ENCODE assay signal across 19 cellular contexts in genomic region chr10:106816318-106817085, GRCh38.
DNase-seq lines count a peak whose midpoint lies in the region; ATAC-seq, FAIRE-seq and TF ChIP-seq lines count a peak whose summit lies in the region.
"Had no signal": no experiment of that assay in that cellular context is flagged by ENCODE, and none has a peak within 500 bp of the region (broad histone marks: within the 10 kb centered on the region; RNA-seq: fewer than 3 reads in every experiment).

No MANE protein-coding gene starts in this region.

- H4K20me1 ChIP-seq in BLaER1, result no peaks in the 10 kb centered on the region

- H3K9ac ChIP-seq in BLaER1, result no peak overlapping the region

- peak overlapping the region; percentile 58 to 70 for H3K27ac Mint-ChIP-seq in natural killer cell treated with Interleukin-12 subunit alpha and Interleukin-12 subunit beta and Interleukin-15 and Interleukin-18, amount 100 ng/mL, for 72 hours

- H3K27me3 ChIP-seq in BLaER1 (no peaks in the 10 kb centered on the region), ectodermal cell (ENCODE audit: control insufficient read depth, insufficient read depth, low read length, poor library complexity, severe bottlenecking) (no peaks in the 10 kb centered on the region), small intestine (ENCODE audit: control insufficient read depth in 2 of 2, insufficient read depth in 2 of 2, low read length in 2 of 2) (no peaks in the 10 kb centered on the region), pancreas (no peaks in the 10 kb centered on the region)
- H3K27me3 ChIP-seq: Peyer's patch had no signal

- H3K4me3 ChIP-seq in BLaER1, result no peak overlapping the region
- no peak overlapping the region for H3K4me3 ChIP-seq in ectodermal cell (ENCODE audit: insufficient read depth, low read depth, low read length)
- no peak overlapping the region for H3K4me3 ChIP-seq in small intestine (ENCODE audit: low read depth in 1 of 2, low read length in 2 of 2)
- no peak overlapping the region for H3K4me3 ChIP-seq in pancreas
- H3K4me3 ChIP-seq: Peyer's patch had no signal

- H3K9me3 Mint-ChIP-seq in natural killer cell treated with Interleukin-12 subunit alpha and Interleukin-12 subunit beta and Interleukin-15 and Interleukin-18, amount 100 ng/mL, for 72 hours, result peaks cover 3% of the 10 kb centered on the region
- H3K9me3 Mint-ChIP-seq: H9 had no signal

- H3K36me3 ChIP-seq in BLaER1 (no peaks in the 10 kb centered on the region), ectodermal cell (ENCODE audit: control insufficient read depth, insufficient read depth, low read length) (no peaks in the 10 kb centered on the region), small intestine (ENCODE audit: control insufficient read depth in 2 of 2, insufficient read depth in 2 of 2, low read length in 2 of 2) (no peaks in the 10 kb centered on the region), pancreas (no peaks in the 10 kb centered on the region)
- H3K36me3 ChIP-seq: Peyer's patch had no signal

- peaks cover 41% of the 10 kb centered on the region for H3K4me1 ChIP-seq in BLaER1
- peaks cover 21% of the 10 kb centered on the region for H3K4me1 ChIP-seq in ectodermal cell (ENCODE audit: control insufficient read depth, insufficient read depth, low read length)
- no peaks in the 10 kb centered on the region for H3K4me1 ChIP-seq in small intestine (ENCODE audit: control insufficient read depth in 2 of 2, insufficient read depth in 1 of 2, low read depth in 1 of 2, low read length in 1 of 2)
- H3K4me1 ChIP-seq in pancreas, result no peaks in the 10 kb centered on the region
- H3K4me1 ChIP-seq: Peyer's patch had no signal

- 0 out of 2 replicates have a peak overlapping the region, but pooled peaks have one; percentile 41 for H3K4me2 ChIP-seq in BLaER1

- H3K27ac ChIP-seq in BLaER1 (no peak overlapping the region), ectodermal cell (ENCODE audit: insufficient read depth, low read depth, low read length, poor library complexity, severe bottlenecking) (peak overlapping the region; percentile 73), small intestine (ENCODE audit: low read depth in 1 of 2, low read length in 1 of 2) (no peak overlapping the region), pancreas (no peak overlapping the region)
- H3K27ac ChIP-seq: Peyer's patch had no signal

- peaks cover 6% of the 10 kb centered on the region for H3K36me3 Mint-ChIP-seq in natural killer cell treated with Interleukin-12 subunit alpha and Interleukin-12 subunit beta and Interleukin-15 and Interleukin-18, amount 100 ng/mL, for 72 hours

- H3K4me1 Mint-ChIP-seq in natural killer cell treated with Interleukin-12 subunit alpha and Interleukin-12 subunit beta and Interleukin-15 and Interleukin-18, amount 100 ng/mL, for 72 hours (ENCODE audit: low read depth in 2 of 2), result peaks cover 45 to 58% of the 10 kb centered on the region in 2 donors

- no peaks in the 10 kb centered on the region for H3K27me3 Mint-ChIP-seq in natural killer cell treated with Interleukin-12 subunit alpha and Interleukin-12 subunit beta and Interleukin-15 and Interleukin-18, amount 100 ng/mL, for 72 hours

- peak overlapping the region; percentile 69 for H3K4me3 Mint-ChIP-seq in natural killer cell treated with Interleukin-12 subunit alpha and Interleukin-12 subunit beta and Interleukin-15 and Interleukin-18, amount 100 ng/mL, for 72 hours
- H3K4me3 Mint-ChIP-seq: H9 had no signal

- intact Hi-C loops in pancreas (cut with DNase I), result no loop called here

- WGBS in ectodermal cell, 2 experiments, result 26 to 28% methylated on average over 6 to 7 of the region's 7 CpGs
- 47 to 74% (median 52%) methylated on average over 7 of the region's 7 CpGs for WGBS in small intestine, 3 donors
- 55 to 65% methylated on average over 7 of the region's 7 CpGs for WGBS in pancreas, 2 donors

- ATAC-seq in natural killer cell treated with Interleukin-12 subunit alpha and Interleukin-12 subunit beta and Interleukin-15 and Interleukin-18, amount 100 ng/mL, for 72 hours, result no peak
- ATAC-seq in HG03135 (IDR thresholded peaks at IDR 0.05; ENCODE audit: unreplicated experiment) (no peak), pancreas (no peak)
- ATAC-seq: Right ventricle myocardium inferior had no signal

- DNase-seq in NCI-H748 treated with DMSO at 0.1 percent for 48 hours (lab: John Stamatoyannopoulos, UW) (peak; percentile 11), small intestine (no peak), COLO668 (lab: John Stamatoyannopoulos, UW; ENCODE audit: unreplicated experiment) (no peak), pancreas (no peak)
- no peak for DNase-seq in natural killer cell treated with Interleukin-12 subunit alpha and Interleukin-12 subunit beta and Interleukin-15 and Interleukin-18, amount 100 ng/mL, for 72 hours (ENCODE audit: low spot score)
- DNase-seq: 8988T, C1 segment of cervical spinal cord, DMS 273 treated with DMSO at 0.1 percent for 48 hours, H9, NCI-H1417 treated with DMSO at 0.1 percent for 48 hours, NCI-H2029, NCI-H2171, NCI-H446 treated with DMSO at 0.1 percent for 48 hours, NCI-H82, Peyer's patch had no signal

- no peak for TF ChIP-seq CTCF in pancreas (IDR thresholded peaks at IDR 0.05)

- peaks cover 6% of the 10 kb centered on the region; the same call in 1 of the 2 replicates for H3K9me3 ChIP-seq in BLaER1
- H3K9me3 ChIP-seq in ectodermal cell (ENCODE audit: control insufficient read depth, low read length), result no peaks in the 10 kb centered on the region
- H3K9me3 ChIP-seq in small intestine (ENCODE audit: control insufficient read depth, low read depth), result no peaks in the 10 kb centered on the region
- no peaks in the 10 kb centered on the region for H3K9me3 ChIP-seq in pancreas
- H3K9me3 ChIP-seq: Peyer's patch had no signal

- FAIRE-seq in small intestine (lab: Jason Lieb, UNC) (no peak), pancreas (lab: Jason Lieb, UNC) (no peak)
